21 cellular contexts compared by ENCODE assay signal in genomic region chr17:51287412-51287811, GRCh38.
"Had no signal": no experiment of that assay in that cellular context is flagged by ENCODE, and none has a peak within 500 bp of the region (broad histone marks: within the 10 kb centered on the region; RNA-seq: fewer than 3 reads in every experiment).

No MANE protein-coding gene starts in this region.

- H3K4me1 Mint-ChIP-seq: neural crest cell; stimulated activated naive B cell treated with anti-CD40 and anti-IgM and Interleukin-4, amounts not matched to agents 10 μg/mL and 1 μg/mL and 100 μg/mL, for 72 hours had no signal

- H3K27me3 Mint-ChIP-seq: activated CD4-positive, alpha-beta memory T cell treated with anti-CD3 and anti-CD28 coated beads for 36 hours; effector memory CD8-positive, alpha-beta T cell; stimulated activated naive B cell treated with anti-CD40 and anti-IgM and Interleukin-4, amounts not matched to agents 10 μg/mL and 1 μg/mL and 100 μg/mL, for 72 hours had no signal

- H3K9me3 Mint-ChIP-seq: activated CD4-positive, alpha-beta memory T cell treated with anti-CD3 and anti-CD28 coated beads for 36 hours; activated T-helper 1 cell treated with anti-CD3 and anti-CD28 coated beads, Interleukin-12 subunit alpha, Interleukin-12 subunit beta, Interleukin-2, Interleukin-4 antibody, amounts not matched to agents 30 ng/mL and 10 ng/mL and 1 ng/mL, durations not matched to agents 14 hours and 24 hours and 36 hours; effector memory CD8-positive, alpha-beta T cell; neural crest cell; stimulated activated naive B cell treated with anti-CD40 and anti-IgM and Interleukin-4, amounts not matched to agents 10 μg/mL and 1 μg/mL and 100 μg/mL, for 72 hours; WTC11 had no signal

- H3K4me1 ChIP-seq: colonic mucosa, esophagus squamous epithelium, gastrocnemius medialis, right lobe of liver, upper lobe of left lung had no signal

- H3K27ac Mint-ChIP-seq: activated CD4-positive, alpha-beta memory T cell treated with anti-CD3 and anti-CD28 coated beads for 36 hours; activated T-helper 1 cell treated with anti-CD3 and anti-CD28 coated beads, Interleukin-12 subunit alpha, Interleukin-12 subunit beta, Interleukin-2, Interleukin-4 antibody, amounts not matched to agents 30 ng/mL and 10 ng/mL and 1 ng/mL, durations not matched to agents 14 hours and 24 hours and 36 hours; stimulated activated naive B cell treated with anti-CD40 and anti-IgM and Interleukin-4, amounts not matched to agents 10 μg/mL and 1 μg/mL and 100 μg/mL, for 72 hours; WTC11 had no signal

- H3K4me3 Mint-ChIP-seq: activated CD4-positive, alpha-beta memory T cell treated with anti-CD3 and anti-CD28 coated beads for 36 hours; activated T-helper 1 cell treated with anti-CD3 and anti-CD28 coated beads, Interleukin-12 subunit alpha, Interleukin-12 subunit beta, Interleukin-2, Interleukin-4 antibody, amounts not matched to agents 30 ng/mL and 10 ng/mL and 1 ng/mL, durations not matched to agents 14 hours and 24 hours and 36 hours; effector memory CD8-positive, alpha-beta T cell; neural crest cell; stimulated activated naive B cell treated with anti-CD40 and anti-IgM and Interleukin-4, amounts not matched to agents 10 μg/mL and 1 μg/mL and 100 μg/mL, for 72 hours; WTC11 had no signal

- H3K9me3 ChIP-seq: colonic mucosa, esophagus squamous epithelium, gastrocnemius medialis, mucosa of descending colon, right lobe of liver, upper lobe of left lung had no signal

- H3K4me3 ChIP-seq: colonic mucosa, dorsolateral prefrontal cortex, esophagus squamous epithelium, gastrocnemius medialis, mucosa of descending colon, right lobe of liver, skin epidermis, upper lobe of left lung had no signal

- DNase-seq: activated CD4-positive, alpha-beta memory T cell treated with anti-CD3 and anti-CD28 coated beads for 36 hours; activated CD4-positive, alpha-beta T cell treated with anti-CD3 and anti-CD28 coated beads for 4 hours; amygdala; colonic mucosa; dorsolateral prefrontal cortex; effector memory CD8-positive, alpha-beta T cell; esophagus squamous epithelium; gastrocnemius medialis; hypothalamus; mesenchymal stem cell; mucosa of descending colon; occipital lobe; right lobe of liver; stimulated activated CD4-positive, alpha-beta T cell treated with anti-CD3 and anti-CD28 coated beads, Interleukin-1b, Interleukin-23, amount 100 ng/mL, for 48 hours; stimulated activated naive B cell treated with anti-CD40 and anti-IgM and Interleukin-4, amounts not matched to agents 10 μg/mL and 1 μg/mL and 100 μg/mL, for 72 hours; T1000; upper lobe of left lung had no signal

- H3K27me3 ChIP-seq: colonic mucosa, dorsolateral prefrontal cortex, esophagus squamous epithelium, gastrocnemius medialis, right lobe of liver, upper lobe of left lung had no signal

- H3K27ac ChIP-seq: colonic mucosa, dorsolateral prefrontal cortex, esophagus squamous epithelium, gastrocnemius medialis, right lobe of liver, skin epidermis, upper lobe of left lung had no signal

- ATAC-seq: effector memory CD8-positive, alpha-beta T cell; gastrocnemius medialis; mucosa of descending colon; right lobe of liver; stimulated activated naive B cell treated with anti-CD40 and anti-IgM and Interleukin-4, amounts not matched to agents 10 μg/mL and 1 μg/mL and 100 μg/mL, for 72 hours; WTC11 had no signal
